Comparison of ENCODE assay signal across 14 cellular contexts in the genomic region with DNA sequence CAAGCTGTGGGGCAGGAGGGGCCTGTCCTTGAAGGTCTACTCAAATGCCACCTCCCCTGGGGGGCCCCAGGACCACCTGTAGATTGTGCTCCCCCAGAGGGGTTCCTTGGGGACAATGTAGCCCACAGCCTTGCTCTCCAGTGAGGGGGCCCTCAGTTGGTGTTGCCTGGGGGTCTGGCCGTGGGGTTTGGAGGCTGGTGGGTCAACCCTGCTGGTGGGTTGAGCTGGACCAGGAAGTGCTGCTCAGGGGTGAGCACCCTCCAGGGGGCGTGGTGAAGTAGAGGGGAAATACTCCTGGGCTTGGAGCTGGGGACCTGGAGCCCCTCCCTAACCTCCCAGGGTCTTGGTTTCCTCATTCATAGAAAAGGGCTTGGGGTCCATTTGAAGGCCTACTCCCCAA.
A peak's percentile ranks its signal among the peaks of the same experiment; 100 is the strongest.
DNase-seq lines count a peak whose midpoint lies in the region; ATAC-seq and TF ChIP-seq lines count a peak whose summit lies in the region.
"Had no signal": no experiment of that assay in that cellular context is flagged by ENCODE, and none has a peak within 500 bp of the region (broad histone marks: within the 10 kb centered on the region; RNA-seq: fewer than 3 reads in every experiment).

No MANE protein-coding gene starts in this region.

- H3K9me3 ChIP-seq in OCI-LY7 (ENCODE audit: low read length) (no peaks in the 10 kb centered on the region), trophoblast cell (ENCODE audit: insufficient read depth, low read depth, low read length) (no peaks in the 10 kb centered on the region), left lung (no peaks in the 10 kb centered on the region)

- WGBS in trophoblast cell (ENCODE audit: extremely low coverage, insufficient coverage, insufficient read length): no CpG with 5 or more reads among the region's 2 CpGs

- H4K20me1 ChIP-seq in OCI-LY7 (ENCODE audit: insufficient read depth, low read length): no peaks in the 10 kb centered on the region

- peak overlapping the region; percentile 58 for H4K91ac ChIP-seq in trophoblast cell (ENCODE audit: low read depth, low read length)

- intact Hi-C loops in OCI-LY7 (cut with micrococcal nuclease; ENCODE audit: unreplicated experiment): no loop called here
- intact Hi-C loops in left lung (cut with DNase I): loop anchor here in 1 of 2 donors (10.0 kb wide), 1 partner anchor 152 kb away; no protein-coding TSS in a partner anchor

- peaks cover 27% of the 10 kb centered on the region for H3K79me1 ChIP-seq in trophoblast cell (ENCODE audit: low read length)

- no peak overlapping the region for H3K23ac ChIP-seq in trophoblast cell (ENCODE audit: low read length)

- H3K4me3 ChIP-seq in GM06990 (replicated peaks; ENCODE audit: low read depth, low read length) (no peak overlapping the region), OCI-LY7 (ENCODE audit: low read depth, low read length, poor library complexity, severe bottlenecking) (no peak overlapping the region), trophoblast cell (ENCODE audit: low read depth, low read length) (no peak overlapping the region), left lung (no peak overlapping the region)

- H3K27ac ChIP-seq in OCI-LY7 (ENCODE audit: low read depth, low read length, poor library complexity, severe bottlenecking) (no peak overlapping the region), trophoblast cell (ENCODE audit: low read depth, low read length) (no peak overlapping the region), left lung (no peak overlapping the region)
- H3K27ac ChIP-seq: KMS-11 had no signal

- H3K79me2 ChIP-seq in OCI-LY7 (ENCODE audit: insufficient read depth, low read depth, low read length): no peaks in the 10 kb centered on the region
- H3K79me2 ChIP-seq in trophoblast cell (ENCODE audit: control insufficient read depth, insufficient read depth, low read length, poor library complexity): peaks cover 3% of the 10 kb centered on the region

- BruUV-seq in OCI-LY7 (replicated peaks; lab: Mats Ljungman, UMichigan): no TSS peak

- no peak overlapping the region for H3K9ac ChIP-seq in trophoblast cell (ENCODE audit: low read length)
- H3K9ac ChIP-seq: KMS-11 had no signal

- CTCF ChIA-PET in OCI-LY7 (lab: Charles Lee; ENCODE audit: unreplicated experiment): no interaction called here

- no peaks in the 10 kb centered on the region; the same call in 1 of the 2 replicates for H3K27me3 ChIP-seq in GM06990 (replicated peaks; ENCODE audit: control insufficient read depth, insufficient read depth, low read length)
- no peaks in the 10 kb centered on the region for H3K27me3 ChIP-seq in trophoblast cell (ENCODE audit: insufficient read depth, low read length)
- peaks cover 0 to 16% of the 10 kb centered on the region in 2 donors for H3K27me3 ChIP-seq in left lung

- H3K9me2 ChIP-seq in OCI-LY7 (ENCODE audit: insufficient read depth, low read length): no peaks in the 10 kb centered on the region

- H3K36me3 ChIP-seq in GM06990 (ENCODE audit: control insufficient read depth, insufficient read depth, low read length) (no peaks in the 10 kb centered on the region), OCI-LY7 (ENCODE audit: insufficient read depth, low read length) (no peaks in the 10 kb centered on the region), trophoblast cell (ENCODE audit: control insufficient read depth in 1 of 2, insufficient read depth in 2 of 2, low read length in 2 of 2) (no peaks in the 10 kb centered on the region), left lung (no peaks in the 10 kb centered on the region)

- no peak overlapping the region for H4K12ac ChIP-seq in trophoblast cell (ENCODE audit: low read depth, low read length)

- H4K8ac ChIP-seq in trophoblast cell (ENCODE audit: low read depth, low read length): no peak overlapping the region

- peak overlapping the region; percentile 41 for H2BK12ac ChIP-seq in trophoblast cell (ENCODE audit: low read length)

- H2AK5ac ChIP-seq in trophoblast cell (ENCODE audit: low read length): peak overlapping the region; percentile 58

- H3K4me1 ChIP-seq in OCI-LY7 (ENCODE audit: insufficient read depth, low read length, poor library complexity, severe bottlenecking) (no peaks in the 10 kb centered on the region), trophoblast cell (ENCODE audit: control insufficient read depth in 1 of 2, insufficient read depth in 2 of 2, low read length in 2 of 2) (peaks cover 32 to 41% of the 10 kb centered on the region in 2 experiments), left lung (no peaks in the 10 kb centered on the region)

- H3K14ac ChIP-seq in trophoblast cell (ENCODE audit: low read length): no peak overlapping the region

- no peak overlapping the region for H2BK5ac ChIP-seq in trophoblast cell (ENCODE audit: low read depth, low read length, poor library complexity)

- no peak overlapping the region for H2AFZ ChIP-seq in OCI-LY7 (ENCODE audit: low read length)
- no peak overlapping the region for H2AFZ ChIP-seq in trophoblast cell (ENCODE audit: insufficient read depth, low read length, poor library complexity)

- ATAC-seq in HG03196 (IDR thresholded peaks at IDR 0.05; ENCODE audit: unreplicated experiment): no peak
- no peak for ATAC-seq in left lung

- POLR2A ChIA-PET in OCI-LY7 (lab: Charles Lee): interaction anchor here (0.7 kb wide), 1 partner anchor 75 kb away, joined by 3 read pairs; no protein-coding TSS in a partner anchor

- H3K18ac ChIP-seq in trophoblast cell (ENCODE audit: low read length): no peak overlapping the region

- peak; percentile 8 for TF ChIP-seq CTCF in GM06990 (IDR thresholded peaks at IDR 0.05; ENCODE audit: insufficient read depth, low read length, poor library complexity, severe bottlenecking)
- peak; percentile 27; the same call in 1 of the 2 replicates for TF ChIP-seq CTCF in OCI-LY7 (conservative IDR thresholded peaks at IDR 0.05; ENCODE audit: low read length)
- TF ChIP-seq CTCF in left lung (IDR thresholded peaks at IDR 0.05): no peak

- H3K4me2 ChIP-seq in OCI-LY7 (ENCODE audit: low read length) (no peak overlapping the region), trophoblast cell (ENCODE audit: low read length) (no peak overlapping the region)
- H3K4me2 ChIP-seq: KMS-11 had no signal

- no peak overlapping the region for H2BK120ac ChIP-seq in trophoblast cell (ENCODE audit: insufficient read depth, low read length, poor library complexity)

- H3K4ac ChIP-seq in trophoblast cell (ENCODE audit: low read depth, low read length): no peak overlapping the region

- DNase-seq in GM06990 (ENCODE audit: extremely low read depth, insufficient read length) (no peak), OCI-LY7 (ENCODE audit: low spot score) (no peak), ecto neural progenitor cell (ENCODE audit: low spot score) (peak; percentile 39), trophoblast cell (no peak), NCI-H146 (lab: John Stamatoyannopoulos, UW) (no peak), CD1c-positive myeloid dendritic cell (ENCODE audit: extremely low spot score) (no peak), left lung (no peak)
- DNase-seq: DMS79, NCI-H1105, NCI-H187 treated with DMSO at 0.1 percent for 48 hours, NCI-H2171, NCI-H510A treated with DMSO at 0.1 percent for 48 hours had no signal

Comparison
In these comparisons a context has a peak if more than half of its experiments do, and no peak if none do; other contexts are left out.
1. CTCF ChIP-seq: peak in GM06990 (single experiment) and OCI-LY7 (single experiment); none in left lung (0 of 2).